In the genomic region with DNA sequence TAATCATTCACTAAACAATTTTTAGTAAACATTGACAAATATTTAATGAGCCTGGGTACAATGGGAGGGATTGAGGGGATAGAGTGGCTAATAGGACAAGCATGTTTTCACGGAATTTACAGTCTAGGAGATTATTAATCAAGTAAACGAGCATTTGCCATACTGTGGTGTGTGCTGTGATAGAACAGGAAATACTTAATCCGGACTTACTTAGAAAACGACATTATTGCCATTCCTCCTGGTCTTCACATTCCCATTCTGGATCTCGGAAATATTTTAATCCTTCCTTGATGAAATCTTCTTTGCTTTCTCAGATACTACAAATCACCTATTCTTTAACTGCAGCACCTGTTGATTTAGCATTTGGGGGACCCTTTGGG, we compare ENCODE assay signal across 1 cellular context.
TF ChIP-seq lines count a peak whose summit lies in the region.

No MANE protein-coding gene starts in this region.

TF ChIP-seq in K562, 482 proteins besides CTCF, POLR2A, EP300 and RAD21:
- TF ChIP-seq GABPB1 (CRISPR knock-in tag; IDR thresholded peaks at IDR 0.05) (no peak), ZNF57 (CRISPR knock-in tag; IDR thresholded peaks at IDR 0.05) (no peak), ZNF780A (CRISPR knock-in tag; IDR thresholded peaks at IDR 0.05) (no peak), SRF (CRISPR knock-in tag; IDR thresholded peaks at IDR 0.05) (no peak), MEIS2 (IDR thresholded peaks at IDR 0.05; ENCODE audit: partially characterized antibody) (no peak), ZBTB1 (CRISPR knock-in tag; IDR thresholded peaks at IDR 0.05; ENCODE audit: borderline replicate concordance, low read depth) (no peak), SMARCE1 (IDR thresholded peaks at IDR 0.05) (no peak), ZEB2 (IDR thresholded peaks at IDR 0.05) (no peak), E2F3 (CRISPR knock-in tag; IDR thresholded peaks at IDR 0.05) (no peak), ZBTB7A (IDR thresholded peaks at IDR 0.05; ENCODE audit: borderline replicate concordance, control insufficient read depth, low read depth, low read length) (no peak)
- TF ChIP-seq, protein P1, sequence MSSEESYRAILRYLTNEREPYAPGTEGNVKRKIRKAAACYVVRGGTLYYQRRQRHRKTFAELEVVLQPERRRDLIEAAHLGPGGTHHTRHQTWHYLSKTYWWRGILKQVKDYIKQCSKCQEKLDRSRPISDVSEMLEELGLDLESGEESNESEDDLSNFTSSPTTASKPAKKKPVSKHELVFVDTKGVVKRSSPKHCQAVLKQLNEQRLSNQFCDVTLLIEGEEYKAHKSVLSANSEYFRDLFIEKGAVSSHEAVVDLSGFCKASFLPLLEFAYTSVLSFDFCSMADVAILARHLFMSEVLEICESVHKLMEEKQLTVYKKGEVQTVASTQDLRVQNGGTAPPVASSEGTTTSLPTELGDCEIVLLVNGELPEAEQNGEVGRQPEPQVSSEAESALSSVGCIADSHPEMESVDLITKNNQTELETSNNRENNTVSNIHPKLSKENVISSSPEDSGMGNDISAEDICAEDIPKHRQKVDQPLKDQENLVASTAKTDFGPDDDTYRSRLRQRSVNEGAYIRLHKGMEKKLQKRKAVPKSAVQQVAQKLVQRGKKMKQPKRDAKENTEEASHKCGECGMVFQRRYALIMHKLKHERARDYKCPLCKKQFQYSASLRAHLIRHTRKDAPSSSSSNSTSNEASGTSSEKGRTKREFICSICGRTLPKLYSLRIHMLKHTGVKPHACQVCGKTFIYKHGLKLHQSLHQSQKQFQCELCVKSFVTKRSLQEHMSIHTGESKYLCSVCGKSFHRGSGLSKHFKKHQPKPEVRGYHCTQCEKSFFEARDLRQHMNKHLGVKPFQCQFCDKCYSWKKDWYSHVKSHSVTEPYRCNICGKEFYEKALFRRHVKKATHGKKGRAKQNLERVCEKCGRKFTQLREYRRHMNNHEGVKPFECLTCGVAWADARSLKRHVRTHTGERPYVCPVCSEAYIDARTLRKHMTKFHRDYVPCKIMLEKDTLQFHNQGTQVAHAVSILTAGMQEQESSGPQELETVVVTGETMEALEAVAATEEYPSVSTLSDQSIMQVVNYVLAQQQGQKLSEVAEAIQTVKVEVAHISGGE (CRISPR knock-in tag; IDR thresholded peaks at IDR 0.05): no peak
